24 cellular contexts compared by ENCODE assay signal in the genomic region with DNA sequence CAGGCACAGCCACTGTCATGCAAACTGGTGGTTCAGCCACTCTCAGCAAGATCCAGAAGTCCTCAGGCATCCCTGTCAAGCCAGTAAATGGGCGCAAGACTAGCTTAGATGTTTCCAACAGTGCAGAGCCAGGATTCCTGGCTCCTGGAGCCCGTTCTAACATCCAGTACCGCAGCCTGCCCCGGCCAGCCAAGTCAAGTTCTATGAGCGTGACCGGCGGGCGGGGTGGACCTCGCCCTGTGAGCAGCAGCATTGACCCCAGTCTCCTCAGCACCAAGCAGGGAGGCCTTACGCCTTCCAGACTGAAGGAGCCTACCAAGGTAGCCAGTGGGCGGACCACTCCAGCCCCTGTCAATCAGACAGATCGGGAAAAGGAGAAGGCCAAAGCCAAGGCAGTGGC. TPM values are rescaled to one million over a fixed set of nuclear protein-coding genes. Genes with fewer than 3 reads are reported as not detected.
DNase-seq lines count a peak whose midpoint lies in the region; ATAC-seq, FAIRE-seq and TF ChIP-seq lines count a peak whose summit lies in the region.
"Had no signal": no experiment of that assay in that cellular context is flagged by ENCODE, and none has a peak within 500 bp of the region (broad histone marks: within the 10 kb centered on the region; RNA-seq: fewer than 3 reads in every experiment).

No MANE protein-coding gene starts in this region.

- CTCF ChIA-PET in A673 (lab: Charles Lee) (no interaction called here), K562 (lab: Yijun Ruan, JAX; ENCODE audit: low intra/inter-chr PET ratio) (no interaction called here), Caco-2 (lab: Charles Lee) (interaction anchor here (0.6 to 1.6 kb wide), 3 partner anchors 11 to 160 kb away, joined by 4 to 6 read pairs (median 4); no protein-coding TSS in a partner anchor)

- in situ Hi-C loops in K562 (cut with MboI), result loop anchor here (5.0 kb wide), 1 partner anchor 225 kb away; no protein-coding TSS in a partner anchor

- H3K4me3 ChIP-seq in A673 (ENCODE audit: low read depth, low read length, poor library complexity, severe bottlenecking), result no peak overlapping the region
- H3K4me3 ChIP-seq in ACC112 (ENCODE audit: low read depth, low read length), result no peak overlapping the region
- H3K4me3 ChIP-seq in K562, result no peak overlapping the region
- no peak overlapping the region for H3K4me3 ChIP-seq in Caco-2 (ENCODE audit: low read depth, low read length)
- H3K4me3 ChIP-seq: SJSA1 had no signal

- TF ChIP-seq POLR2A in K562 (conservative IDR thresholded peaks at IDR 0.05), result no peak

- BruUV-seq in A673 (replicated peaks; lab: Mats Ljungman, UMichigan) (no TSS peak), K562 (replicated peaks; lab: Mats Ljungman, UMichigan) (no TSS peak), Caco-2 (replicated peaks; lab: Mats Ljungman, UMichigan) (no TSS peak)

- no peak for TF ChIP-seq EP300 in K562 (IDR thresholded peaks at IDR 0.05; ENCODE audit: low read length)

- H3K9me3 Mint-ChIP-seq in Caco-2 (ENCODE audit: unreplicated experiment), result no peaks in the 10 kb centered on the region
- H3K9me3 Mint-ChIP-seq: HFFc6, IgD-negative memory B cell had no signal

- H3K4me3 Mint-ChIP-seq in Caco-2 (ENCODE audit: unreplicated experiment), result no peak overlapping the region
- H3K4me3 Mint-ChIP-seq: HFFc6, IgD-negative memory B cell had no signal

- POLR2A ChIA-PET in A673 (lab: Charles Lee; ENCODE audit: low non-redundant PET), result no interaction called here
- POLR2A ChIA-PET in K562 (lab: Yijun Ruan, JAX), result interaction anchor here (0.5 to 1.8 kb wide), 6 partner anchors 8 to 116 kb away, joined by 3 to 13 read pairs (median 4); a partner anchor contains a TSS
- POLR2A ChIA-PET in Caco-2 (lab: Charles Lee), result no interaction called here

- H3K4me1 ChIP-seq in A673 (ENCODE audit: insufficient read depth, low read length, poor library complexity, severe bottlenecking) (peaks cover 55% of the 10 kb centered on the region), ACC112 (ENCODE audit: control insufficient read depth, insufficient read depth, low read length, unreplicated experiment) (peaks cover 65% of the 10 kb centered on the region), K562 (replicated peaks in 1 of 2; ENCODE audit: control insufficient read depth in 2 of 2, insufficient read depth in 2 of 2, low read length in 2 of 2) (peaks cover 0 to 8% of the 10 kb centered on the region in 2 experiments; a peak in 1 of 5 replicates), Caco-2 (no peaks in the 10 kb centered on the region)

- H3K27me3 Mint-ChIP-seq in Caco-2 (ENCODE audit: insufficient read depth, unreplicated experiment), result no peaks in the 10 kb centered on the region
- H3K27me3 Mint-ChIP-seq: IgD-negative memory B cell had no signal

- no peaks in the 10 kb centered on the region for H4K20me1 ChIP-seq in K562 (replicated peaks; ENCODE audit: control insufficient read depth, insufficient read depth, low read length)

- no peaks in the 10 kb centered on the region for H3K36me3 Mint-ChIP-seq in Caco-2 (ENCODE audit: insufficient read depth, unreplicated experiment)

- H3K27ac Mint-ChIP-seq in Caco-2 (ENCODE audit: unreplicated experiment), result no peak overlapping the region
- H3K27ac Mint-ChIP-seq: IgD-negative memory B cell had no signal

- DNase-seq in A673 (ENCODE audit: low spot score) (no peak), K562 (ENCODE audit: extremely low read depth in 1 of 4, low spot score in 3 of 4) (no peak), sciatic nerve (ENCODE audit: low spot score) (no peak), Caco-2 (no peak), left lobe of liver (ENCODE audit: low spot score) (no peak), NCI-H524 (lab: John Stamatoyannopoulos, UW) (no peak)
- DNase-seq: ACHN, DMS53, H7, HFFc6, Karpas-422, NCI-H1092 treated with DMSO at 0.1 percent for 48 hours, NCI-H187, NCI-H2081 treated with DMSO at 0.1 percent for 48 hours, NCI-H345, NCI-H510A treated with DMSO at 0.1 percent for 48 hours, NCI-H774 had no signal

- no peak for FAIRE-seq in K562 (lab: Jason Lieb, UNC)
- FAIRE-seq: D721Med, GM18507, HTR-8/SVneo, RCC 7860 had no signal

- H3K27me3 ChIP-seq in A673 (replicated peaks; ENCODE audit: insufficient read depth, low read depth, low read length, poor library complexity), result no peaks in the 10 kb centered on the region
- H3K27me3 ChIP-seq in ACC112 (ENCODE audit: insufficient read depth, low read length), result no peaks in the 10 kb centered on the region
- peaks cover 0 to 15% of the 10 kb centered on the region in 2 experiments; a peak in 2 of 5 replicates for H3K27me3 ChIP-seq in K562 (ENCODE audit: control insufficient read depth in 2 of 2, insufficient read depth in 2 of 2, low read length in 2 of 2)
- H3K27me3 ChIP-seq in Caco-2 (replicated peaks; ENCODE audit: control insufficient read depth, insufficient read depth, low read length), result no peaks in the 10 kb centered on the region
- H3K27me3 ChIP-seq: SJSA1 had no signal

- ATAC-seq in K562 (no peak), sciatic nerve (peak; percentile 35), left lobe of liver (no peak)

- 75% methylated on average over 12 of the region's 12 CpGs for WGBS in K562 (ENCODE audit: insufficient coverage, low coverage, missing lambda C conversion rate)

- H3K4me2 ChIP-seq in K562 (ENCODE audit: insufficient read depth, low read length), result no peak overlapping the region

- no peak overlapping the region for H3K9ac ChIP-seq in K562 (ENCODE audit: insufficient read depth in 1 of 2, low read depth in 2 of 2, low read length in 2 of 2)

- H3K79me2 ChIP-seq in ACC112 (ENCODE audit: control insufficient read depth, insufficient read depth, low read length, unreplicated experiment), result peaks cover 42% of the 10 kb centered on the region
- H3K79me2 ChIP-seq in K562 (ENCODE audit: control insufficient read depth, insufficient read depth, low read length), result no peaks in the 10 kb centered on the region

- TF ChIP-seq CTCF in A673 (conservative IDR thresholded peaks at IDR 0.05; ENCODE audit: low read depth, low read length) (no peak), K562 (IDR thresholded peaks at IDR 0.05 in 2 of 3, conservative IDR thresholded peaks at IDR 0.05 in 1 of 3; ENCODE audit: insufficient read depth in 2 of 3, low read depth in 1 of 3, low read length in 3 of 3) (no peak), Caco-2 (IDR thresholded peaks at IDR 0.05; ENCODE audit: insufficient read depth in 1 of 2, low read depth in 1 of 2, low read length in 1 of 2, severe bottlenecking in 1 of 2, unreplicated experiment in 1 of 2) (no peak)

- no peaks in the 10 kb centered on the region for H3K9me1 ChIP-seq in K562 (ENCODE audit: control insufficient read depth, insufficient read depth, low read length)

- no peaks in the 10 kb centered on the region for H3K4me1 Mint-ChIP-seq in Caco-2 (ENCODE audit: low read depth, unreplicated experiment)
- H3K4me1 Mint-ChIP-seq: IgD-negative memory B cell had no signal

- H2AFZ ChIP-seq in ACC112 (ENCODE audit: low read length, unreplicated experiment) (no peak overlapping the region), K562 (ENCODE audit: low read depth, low read length) (no peak overlapping the region)

- H3K9me3 ChIP-seq in A673 (ENCODE audit: low read depth, low read length, poor library complexity, severe bottlenecking), result no peaks in the 10 kb centered on the region
- H3K9me3 ChIP-seq in K562 (replicated peaks; ENCODE audit: control insufficient read depth, insufficient read depth, low read depth, low read length), result no peaks in the 10 kb centered on the region
- H3K9me3 ChIP-seq in Caco-2, result no peaks in the 10 kb centered on the region
- H3K9me3 ChIP-seq: SJSA1 had no signal

- peaks cover 22% of the 10 kb centered on the region for H3K36me3 ChIP-seq in A673 (ENCODE audit: insufficient read depth, low read length, poor library complexity, severe bottlenecking)
- H3K36me3 ChIP-seq in ACC112 (ENCODE audit: insufficient read depth, low read length), result peaks cover 58% of the 10 kb centered on the region
- peaks cover 23% of the 10 kb centered on the region; the same call in 1 of the 3 replicates for H3K36me3 ChIP-seq in K562 (ENCODE audit: control insufficient read depth, insufficient read depth, low read length)
- no peaks in the 10 kb centered on the region for H3K36me3 ChIP-seq in Caco-2 (ENCODE audit: control insufficient read depth, insufficient read depth, low read length)

- peak overlapping the region; percentile 48 for H3K27ac ChIP-seq in A673 (ENCODE audit: low read depth, low read length, poor library complexity, severe bottlenecking)
- 0 out of 2 replicates have a peak overlapping the region, but pooled peaks have one; percentile 8 for H3K27ac ChIP-seq in ACC112 (ENCODE audit: low read depth, low read length)
- no peak overlapping the region for H3K27ac ChIP-seq in K562 (ENCODE audit: extremely low read depth, low read depth, low read length)
- H3K27ac ChIP-seq: SJSA1 had no signal

- no peak for TF ChIP-seq RAD21 in K562 (CRISPR knock-in tag; conservative IDR thresholded peaks at IDR 0.05 in 1 of 2, IDR thresholded peaks at IDR 0.05 in 1 of 2)

- intact Hi-C loops in A673 (cut with micrococcal nuclease; ENCODE audit: unreplicated experiment) (no loop called here), K562 (cut with micrococcal nuclease) (no loop called here), sciatic nerve (cut with DNase I) (no loop called here), Caco-2 (cut with micrococcal nuclease; ENCODE audit: unreplicated experiment) (no loop called here)

RNA-seq across cellular contexts. Expression of a gene that starts 46.6 kb away (rescaled TPM):
- total RNA-seq in A673 (2021) (121 and 136 TPM in 2 replicates), K562 (2014; rRNA removed) (37.2 and 38.8 TPM in 2 replicates), K562 (2014; rRNA removed; fragmentation: Illumina TruSeq; extraction: Trizol) (27.9 and 33.2 TPM in 2 replicates), K562 (2015; rRNA removed; fragmentation: Illumina TruSeq; extraction: Trizol) (35.8 and 36.4 TPM in 2 replicates), K562 (2021) (75.0 and 82.2 TPM in 2 replicates), sciatic nerve (33.0 TPM), Caco-2 (2022) (95.1 and 107 TPM in 2 replicates), left lobe of liver (21.3 TPM)
- total RNA-seq in K562 (2011; cell fraction: chromatin; rRNA removed; ENCODE audit: low replicate concordance), result 97.9 and 100 TPM in 2 replicates
- 46.0 and 50.0 TPM in 2 replicates for total RNA-seq in K562 (2011; cell fraction: nucleolus; rRNA removed)
- total RNA-seq in K562 (2011; cell fraction: nucleoplasm; rRNA removed), result 63.2 and 72.2 TPM in 2 replicates
- polyA plus RNA-seq in K562 (2011; rRNA removed) (61.7 and 78.6 TPM in 2 replicates), K562 (2014; fragmentation: Illumina TruSeq; extraction: Trizol) (47.9 and 59.2 TPM in 2 replicates), K562 (2014; fragmentation: Nextera tagmentation; extraction: Ambion mirVana) (10 to 100 TPM; 28.1 to 49.6 TPM), K562 (2014; rRNA removed) (43.9 and 48.3 TPM in 2 replicates)
- polyA plus RNA-seq in K562 (2011; cell fraction: cytosol; rRNA removed), result 42.7 and 44.2 TPM in 2 replicates
- polyA plus RNA-seq in K562 (2011; cell fraction: nucleus; rRNA removed), result 109 and 150 TPM in 2 replicates
- 41.1 and 44.6 TPM in 2 replicates for polyA plus RNA-seq in K562 (2012)
- polyA minus RNA-seq in K562 (2011; rRNA and poly(A)+ RNA removed), result 56.5 and 76.0 TPM in 2 replicates
- polyA minus RNA-seq in K562 (2011; cell fraction: cytosol; rRNA and poly(A)+ RNA removed), result 28.3 and 31.7 TPM in 2 replicates
- polyA minus RNA-seq in K562 (2011; cell fraction: nucleus; rRNA and poly(A)+ RNA removed), result 32.9 and 42.8 TPM in 2 replicates
